ENCODE assay signal across 1 cellular context in the genomic region with DNA sequence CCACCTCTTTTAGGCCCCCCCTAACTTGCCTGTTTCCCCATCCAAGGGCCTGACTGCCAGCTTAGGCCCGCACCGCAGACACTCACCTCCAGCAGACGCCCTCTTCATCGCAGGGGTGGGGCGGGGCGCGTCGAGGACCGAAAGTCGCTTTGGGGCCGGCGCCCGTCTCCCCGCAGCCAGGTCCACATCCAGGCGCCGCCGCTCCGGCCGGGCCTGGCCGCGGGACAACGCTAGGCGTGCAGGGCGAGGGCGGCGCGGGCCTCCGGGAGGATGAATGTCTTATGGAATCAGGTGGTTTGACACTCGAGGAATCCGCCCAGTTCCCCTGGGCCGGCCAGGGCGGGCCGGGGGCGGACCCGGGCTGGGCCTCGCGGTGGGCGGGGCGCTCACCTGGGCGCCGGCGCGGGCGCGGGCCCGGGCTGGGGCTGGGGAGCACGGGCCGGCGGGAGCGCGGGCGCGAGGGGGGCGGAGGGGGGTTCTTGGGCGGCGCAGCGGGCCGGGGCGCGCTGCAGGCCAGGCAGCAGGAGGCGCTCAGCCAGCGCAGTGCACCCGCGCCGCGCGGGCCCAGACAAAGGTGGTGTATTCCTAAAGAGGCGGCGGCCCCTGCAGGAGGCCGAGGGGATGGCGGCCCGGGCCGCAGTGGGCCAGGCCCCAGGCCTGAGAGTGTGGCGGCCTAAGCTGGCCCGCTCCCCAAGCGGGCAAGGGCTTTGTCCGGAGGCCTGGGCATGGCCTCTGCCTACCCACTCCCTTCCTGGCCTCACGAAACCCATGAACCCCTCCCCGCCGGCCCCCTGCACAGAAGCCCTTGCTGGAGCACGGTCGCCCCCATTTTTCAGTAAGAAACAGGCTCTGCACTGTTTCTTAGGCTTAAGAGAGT.
A peak's percentile ranks its signal among the peaks of the same experiment; 100 is the strongest.
TF ChIP-seq lines count a peak whose summit lies in the region.

No MANE protein-coding gene starts in this region.

TF ChIP-seq in HepG2, 621 proteins besides CTCF, POLR2A, EP300 and RAD21 (continued from another document and continues in another):
- TF ChIP-seq, protein P1, sequence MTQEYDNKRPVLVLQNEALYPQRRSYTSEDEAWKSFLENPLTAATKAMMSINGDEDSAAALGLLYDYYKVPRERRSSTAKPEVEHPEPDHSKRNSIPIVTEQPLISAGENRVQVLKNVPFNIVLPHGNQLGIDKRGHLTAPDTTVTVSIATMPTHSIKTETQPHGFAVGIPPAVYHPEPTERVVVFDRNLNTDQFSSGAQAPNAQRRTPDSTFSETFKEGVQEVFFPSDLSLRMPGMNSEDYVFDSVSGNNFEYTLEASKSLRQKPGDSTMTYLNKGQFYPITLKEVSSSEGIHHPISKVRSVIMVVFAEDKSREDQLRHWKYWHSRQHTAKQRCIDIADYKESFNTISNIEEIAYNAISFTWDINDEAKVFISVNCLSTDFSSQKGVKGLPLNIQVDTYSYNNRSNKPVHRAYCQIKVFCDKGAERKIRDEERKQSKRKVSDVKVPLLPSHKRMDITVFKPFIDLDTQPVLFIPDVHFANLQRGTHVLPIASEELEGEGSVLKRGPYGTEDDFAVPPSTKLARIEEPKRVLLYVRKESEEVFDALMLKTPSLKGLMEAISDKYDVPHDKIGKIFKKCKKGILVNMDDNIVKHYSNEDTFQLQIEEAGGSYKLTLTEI (CRISPR knock-in tag; conservative IDR thresholded peaks at IDR 0.05): no peak
- TF ChIP-seq TEAD3 (CRISPR knock-in tag; optimal IDR thresholded peaks at IDR 0.05; ENCODE audit: borderline replicate concordance) (peak; percentile 7), ZNF788 (CRISPR knock-in tag; IDR thresholded peaks at IDR 0.05; ENCODE audit: borderline replicate concordance) (peak; percentile 35; the same call in 1 of the 2 replicates), MXI1 (IDR thresholded peaks at IDR 0.05; ENCODE audit: borderline replicate concordance, low read depth, low read length) (no peak), HMG20B (CRISPR knock-in tag; conservative IDR thresholded peaks at IDR 0.05) (no peak), FOXC1 (CRISPR knock-in tag; IDR thresholded peaks at IDR 0.05; ENCODE audit: borderline replicate concordance) (0 out of 2 replicates have a peak, but pooled peaks have one; percentile 32), ZNF331 (CRISPR knock-in tag; IDR thresholded peaks at IDR 0.05) (0 out of 2 replicates have a peak, but pooled peaks have one; percentile 34), PHF21A (CRISPR knock-in tag; IDR thresholded peaks at IDR 0.05) (0 out of 2 replicates have a peak, but pooled peaks have one; percentile 34), CC2D1A (CRISPR knock-in tag; IDR thresholded peaks at IDR 0.05) (no peak), SALL1 (CRISPR knock-in tag; IDR thresholded peaks at IDR 0.05) (peak; percentile 58), ZSCAN25 (CRISPR knock-in tag; IDR thresholded peaks at IDR 0.05) (peak; percentile 77), FOXM1 (CRISPR knock-in tag; IDR thresholded peaks at IDR 0.05) (no peak), HNRNPLL (IDR thresholded peaks at IDR 0.05; ENCODE audit: low read depth, low read length, poor library complexity, severe bottlenecking) (peak; percentile 26), MEIS2 (CRISPR knock-in tag; IDR thresholded peaks at IDR 0.05) (no peak), TGIF2 (CRISPR knock-in tag; IDR thresholded peaks at IDR 0.05) (no peak), MAZ (IDR thresholded peaks at IDR 0.05; ENCODE audit: borderline replicate concordance, low read depth, low read length) (no peak), MAZ (CRISPR knock-in tag; IDR thresholded peaks at IDR 0.05; ENCODE audit: low read depth) (peak; percentile 53; the same call in 1 of the 2 replicates)
- TF ChIP-seq, protein P2, sequence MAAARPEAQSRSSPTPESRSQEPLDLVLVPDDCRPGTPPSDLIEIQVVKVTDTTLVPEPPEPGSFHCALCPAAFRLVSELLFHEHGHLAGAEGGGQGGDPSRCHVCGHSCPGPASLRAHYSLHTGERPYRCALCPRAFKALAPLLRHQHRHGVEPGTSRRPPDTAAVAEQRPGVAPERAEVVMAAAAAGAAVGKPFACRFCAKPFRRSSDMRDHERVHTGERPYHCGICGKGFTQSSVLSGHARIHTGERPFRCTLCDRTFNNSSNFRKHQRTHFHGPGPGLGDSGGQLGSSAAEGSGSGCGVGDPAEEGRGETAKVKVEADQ (CRISPR knock-in tag; IDR thresholded peaks at IDR 0.05; ENCODE audit: borderline replicate concordance): no peak
- TF ChIP-seq, protein P3, sequence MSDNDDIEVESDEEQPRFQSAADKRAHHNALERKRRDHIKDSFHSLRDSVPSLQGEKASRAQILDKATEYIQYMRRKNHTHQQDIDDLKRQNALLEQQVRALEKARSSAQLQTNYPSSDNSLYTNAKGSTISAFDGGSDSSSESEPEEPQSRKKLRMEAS (IDR thresholded peaks at IDR 0.05): peak; percentile 50; the same call in 1 of the 2 replicates
- TF ChIP-seq, protein P4, sequence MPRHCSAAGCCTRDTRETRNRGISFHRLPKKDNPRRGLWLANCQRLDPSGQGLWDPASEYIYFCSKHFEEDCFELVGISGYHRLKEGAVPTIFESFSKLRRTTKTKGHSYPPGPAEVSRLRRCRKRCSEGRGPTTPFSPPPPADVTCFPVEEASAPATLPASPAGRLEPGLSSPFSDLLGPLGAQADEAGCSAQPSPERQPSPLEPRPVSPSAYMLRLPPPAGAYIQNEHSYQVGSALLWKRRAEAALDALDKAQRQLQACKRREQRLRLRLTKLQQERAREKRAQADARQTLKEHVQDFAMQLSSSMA (CRISPR knock-in tag; IDR thresholded peaks at IDR 0.05): no peak
- TF ChIP-seq, protein P5, sequence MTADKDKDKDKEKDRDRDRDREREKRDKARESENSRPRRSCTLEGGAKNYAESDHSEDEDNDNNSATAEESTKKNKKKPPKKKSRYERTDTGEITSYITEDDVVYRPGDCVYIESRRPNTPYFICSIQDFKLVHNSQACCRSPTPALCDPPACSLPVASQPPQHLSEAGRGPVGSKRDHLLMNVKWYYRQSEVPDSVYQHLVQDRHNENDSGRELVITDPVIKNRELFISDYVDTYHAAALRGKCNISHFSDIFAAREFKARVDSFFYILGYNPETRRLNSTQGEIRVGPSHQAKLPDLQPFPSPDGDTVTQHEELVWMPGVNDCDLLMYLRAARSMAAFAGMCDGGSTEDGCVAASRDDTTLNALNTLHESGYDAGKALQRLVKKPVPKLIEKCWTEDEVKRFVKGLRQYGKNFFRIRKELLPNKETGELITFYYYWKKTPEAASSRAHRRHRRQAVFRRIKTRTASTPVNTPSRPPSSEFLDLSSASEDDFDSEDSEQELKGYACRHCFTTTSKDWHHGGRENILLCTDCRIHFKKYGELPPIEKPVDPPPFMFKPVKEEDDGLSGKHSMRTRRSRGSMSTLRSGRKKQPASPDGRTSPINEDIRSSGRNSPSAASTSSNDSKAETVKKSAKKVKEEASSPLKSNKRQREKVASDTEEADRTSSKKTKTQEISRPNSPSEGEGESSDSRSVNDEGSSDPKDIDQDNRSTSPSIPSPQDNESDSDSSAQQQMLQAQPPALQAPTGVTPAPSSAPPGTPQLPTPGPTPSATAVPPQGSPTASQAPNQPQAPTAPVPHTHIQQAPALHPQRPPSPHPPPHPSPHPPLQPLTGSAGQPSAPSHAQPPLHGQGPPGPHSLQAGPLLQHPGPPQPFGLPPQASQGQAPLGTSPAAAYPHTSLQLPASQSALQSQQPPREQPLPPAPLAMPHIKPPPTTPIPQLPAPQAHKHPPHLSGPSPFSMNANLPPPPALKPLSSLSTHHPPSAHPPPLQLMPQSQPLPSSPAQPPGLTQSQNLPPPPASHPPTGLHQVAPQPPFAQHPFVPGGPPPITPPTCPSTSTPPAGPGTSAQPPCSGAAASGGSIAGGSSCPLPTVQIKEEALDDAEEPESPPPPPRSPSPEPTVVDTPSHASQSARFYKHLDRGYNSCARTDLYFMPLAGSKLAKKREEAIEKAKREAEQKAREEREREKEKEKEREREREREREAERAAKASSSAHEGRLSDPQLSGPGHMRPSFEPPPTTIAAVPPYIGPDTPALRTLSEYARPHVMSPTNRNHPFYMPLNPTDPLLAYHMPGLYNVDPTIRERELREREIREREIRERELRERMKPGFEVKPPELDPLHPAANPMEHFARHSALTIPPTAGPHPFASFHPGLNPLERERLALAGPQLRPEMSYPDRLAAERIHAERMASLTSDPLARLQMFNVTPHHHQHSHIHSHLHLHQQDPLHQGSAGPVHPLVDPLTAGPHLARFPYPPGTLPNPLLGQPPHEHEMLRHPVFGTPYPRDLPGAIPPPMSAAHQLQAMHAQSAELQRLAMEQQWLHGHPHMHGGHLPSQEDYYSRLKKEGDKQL (CRISPR knock-in tag; IDR thresholded peaks at IDR 0.05; ENCODE audit: low read depth): no peak
- TF ChIP-seq, protein P6, sequence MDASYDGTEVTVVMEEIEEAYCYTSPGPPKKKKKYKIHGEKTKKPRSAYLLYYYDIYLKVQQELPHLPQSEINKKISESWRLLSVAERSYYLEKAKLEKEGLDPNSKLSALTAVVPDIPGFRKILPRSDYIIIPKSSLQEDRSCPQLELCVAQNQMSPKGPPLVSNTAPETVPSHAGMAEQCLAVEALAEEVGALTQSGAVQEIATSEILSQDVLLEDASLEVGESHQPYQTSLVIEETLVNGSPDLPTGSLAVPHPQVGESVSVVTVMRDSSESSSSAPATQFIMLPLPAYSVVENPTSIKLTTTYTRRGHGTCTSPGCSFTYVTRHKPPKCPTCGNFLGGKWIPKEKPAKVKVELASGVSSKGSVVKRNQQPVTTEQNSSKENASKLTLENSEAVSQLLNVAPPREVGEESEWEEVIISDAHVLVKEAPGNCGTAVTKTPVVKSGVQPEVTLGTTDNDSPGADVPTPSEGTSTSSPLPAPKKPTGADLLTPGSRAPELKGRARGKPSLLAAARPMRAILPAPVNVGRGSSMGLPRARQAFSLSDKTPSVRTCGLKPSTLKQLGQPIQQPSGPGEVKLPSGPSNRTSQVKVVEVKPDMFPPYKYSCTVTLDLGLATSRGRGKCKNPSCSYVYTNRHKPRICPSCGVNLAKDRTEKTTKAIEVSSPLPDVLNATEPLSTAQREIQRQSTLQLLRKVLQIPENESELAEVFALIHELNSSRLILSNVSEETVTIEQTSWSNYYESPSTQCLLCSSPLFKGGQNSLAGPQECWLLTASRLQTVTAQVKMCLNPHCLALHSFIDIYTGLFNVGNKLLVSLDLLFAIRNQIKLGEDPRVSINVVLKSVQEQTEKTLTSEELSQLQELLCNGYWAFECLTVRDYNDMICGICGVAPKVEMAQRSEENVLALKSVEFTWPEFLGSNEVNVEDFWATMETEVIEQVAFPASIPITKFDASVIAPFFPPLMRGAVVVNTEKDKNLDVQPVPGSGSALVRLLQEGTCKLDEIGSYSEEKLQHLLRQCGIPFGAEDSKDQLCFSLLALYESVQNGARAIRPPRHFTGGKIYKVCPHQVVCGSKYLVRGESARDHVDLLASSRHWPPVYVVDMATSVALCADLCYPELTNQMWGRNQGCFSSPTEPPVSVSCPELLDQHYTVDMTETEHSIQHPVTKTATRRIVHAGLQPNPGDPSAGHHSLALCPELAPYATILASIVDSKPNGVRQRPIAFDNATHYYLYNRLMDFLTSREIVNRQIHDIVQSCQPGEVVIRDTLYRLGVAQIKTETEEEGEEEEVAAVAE (CRISPR knock-in tag; IDR thresholded peaks at IDR 0.05; ENCODE audit: borderline replicate concordance): no peak
- TF ChIP-seq, protein P7, sequence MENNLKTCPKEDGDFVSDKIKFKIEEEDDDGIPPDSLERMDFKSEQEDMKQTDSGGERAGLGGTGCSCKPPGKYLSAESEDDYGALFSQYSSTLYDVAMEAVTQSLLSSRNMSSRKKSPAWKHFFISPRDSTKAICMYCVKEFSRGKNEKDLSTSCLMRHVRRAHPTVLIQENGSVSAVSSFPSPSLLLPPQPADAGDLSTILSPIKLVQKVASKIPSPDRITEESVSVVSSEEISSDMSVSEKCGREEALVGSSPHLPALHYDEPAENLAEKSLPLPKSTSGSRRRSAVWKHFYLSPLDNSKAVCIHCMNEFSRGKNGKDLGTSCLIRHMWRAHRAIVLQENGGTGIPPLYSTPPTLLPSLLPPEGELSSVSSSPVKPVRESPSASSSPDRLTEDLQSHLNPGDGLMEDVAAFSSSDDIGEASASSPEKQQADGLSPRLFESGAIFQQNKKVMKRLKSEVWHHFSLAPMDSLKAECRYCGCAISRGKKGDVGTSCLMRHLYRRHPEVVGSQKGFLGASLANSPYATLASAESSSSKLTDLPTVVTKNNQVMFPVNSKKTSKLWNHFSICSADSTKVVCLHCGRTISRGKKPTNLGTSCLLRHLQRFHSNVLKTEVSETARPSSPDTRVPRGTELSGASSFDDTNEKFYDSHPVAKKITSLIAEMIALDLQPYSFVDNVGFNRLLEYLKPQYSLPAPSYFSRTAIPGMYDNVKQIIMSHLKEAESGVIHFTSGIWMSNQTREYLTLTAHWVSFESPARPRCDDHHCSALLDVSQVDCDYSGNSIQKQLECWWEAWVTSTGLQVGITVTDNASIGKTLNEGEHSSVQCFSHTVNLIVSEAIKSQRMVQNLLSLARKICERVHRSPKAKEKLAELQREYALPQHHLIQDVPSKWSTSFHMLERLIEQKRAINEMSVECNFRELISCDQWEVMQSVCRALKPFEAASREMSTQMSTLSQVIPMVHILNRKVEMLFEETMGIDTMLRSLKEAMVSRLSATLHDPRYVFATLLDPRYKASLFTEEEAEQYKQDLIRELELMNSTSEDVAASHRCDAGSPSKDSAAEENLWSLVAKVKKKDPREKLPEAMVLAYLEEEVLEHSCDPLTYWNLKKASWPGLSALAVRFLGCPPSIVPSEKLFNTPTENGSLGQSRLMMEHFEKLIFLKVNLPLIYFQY (CRISPR knock-in tag; IDR thresholded peaks at IDR 0.05; ENCODE audit: borderline replicate concordance): peak; percentile 39; the same call in 1 of the 2 replicates
- TF ChIP-seq, protein P8, sequence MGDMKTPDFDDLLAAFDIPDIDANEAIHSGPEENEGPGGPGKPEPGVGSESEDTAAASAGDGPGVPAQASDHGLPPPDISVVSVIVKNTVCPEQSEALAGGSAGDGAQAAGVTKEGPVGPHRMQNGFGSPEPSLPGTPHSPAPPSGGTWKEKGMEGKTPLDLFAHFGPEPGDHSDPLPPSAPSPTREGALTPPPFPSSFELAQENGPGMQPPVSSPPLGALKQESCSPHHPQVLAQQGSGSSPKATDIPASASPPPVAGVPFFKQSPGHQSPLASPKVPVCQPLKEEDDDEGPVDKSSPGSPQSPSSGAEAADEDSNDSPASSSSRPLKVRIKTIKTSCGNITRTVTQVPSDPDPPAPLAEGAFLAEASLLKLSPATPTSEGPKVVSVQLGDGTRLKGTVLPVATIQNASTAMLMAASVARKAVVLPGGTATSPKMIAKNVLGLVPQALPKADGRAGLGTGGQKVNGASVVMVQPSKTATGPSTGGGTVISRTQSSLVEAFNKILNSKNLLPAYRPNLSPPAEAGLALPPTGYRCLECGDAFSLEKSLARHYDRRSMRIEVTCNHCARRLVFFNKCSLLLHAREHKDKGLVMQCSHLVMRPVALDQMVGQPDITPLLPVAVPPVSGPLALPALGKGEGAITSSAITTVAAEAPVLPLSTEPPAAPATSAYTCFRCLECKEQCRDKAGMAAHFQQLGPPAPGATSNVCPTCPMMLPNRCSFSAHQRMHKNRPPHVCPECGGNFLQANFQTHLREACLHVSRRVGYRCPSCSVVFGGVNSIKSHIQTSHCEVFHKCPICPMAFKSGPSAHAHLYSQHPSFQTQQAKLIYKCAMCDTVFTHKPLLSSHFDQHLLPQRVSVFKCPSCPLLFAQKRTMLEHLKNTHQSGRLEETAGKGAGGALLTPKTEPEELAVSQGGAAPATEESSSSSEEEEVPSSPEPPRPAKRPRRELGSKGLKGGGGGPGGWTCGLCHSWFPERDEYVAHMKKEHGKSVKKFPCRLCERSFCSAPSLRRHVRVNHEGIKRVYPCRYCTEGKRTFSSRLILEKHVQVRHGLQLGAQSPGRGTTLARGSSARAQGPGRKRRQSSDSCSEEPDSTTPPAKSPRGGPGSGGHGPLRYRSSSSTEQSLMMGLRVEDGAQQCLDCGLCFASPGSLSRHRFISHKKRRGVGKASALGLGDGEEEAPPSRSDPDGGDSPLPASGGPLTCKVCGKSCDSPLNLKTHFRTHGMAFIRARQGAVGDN (CRISPR knock-in tag; IDR thresholded peaks at IDR 0.05): peak; percentile 62
